Comparison of ENCODE assay signal across 8 cellular contexts in genomic region chr6:100881707-100882040, GRCh38.
DNase-seq lines count a peak whose midpoint lies in the region; ATAC-seq lines count a peak whose summit lies in the region.

No MANE protein-coding gene starts in this region.

- ATAC-seq in activated naive CD8-positive, alpha-beta T cell treated with anti-CD3 and anti-CD28 coated beads, Interleukin-2, amount 50 U/mL, for 24 hours = no peak
- ATAC-seq in stimulated activated naive B cell treated with anti-CD40 and anti-IgM and Interleukin-4, amounts not matched to agents 10 μg/mL and 1 μg/mL and 100 μg/mL, for 72 hours (replicated peaks) = peak; percentile 10 to 17

- H3K9ac ChIP-seq in HUES6 (ENCODE audit: low read length) = peak overlapping the region; percentile 90

- peak overlapping the region; percentile 97 for H3K4me3 ChIP-seq in HUES6 (ENCODE audit: low read depth, low read length)
- H3K4me3 ChIP-seq in iPS-18c (ENCODE audit: insufficient read depth, low read depth, low read length) = peak overlapping the region; percentile 93

- peak; percentile 21 for DNase-seq in NOMO-1 treated with DMSO at 0.1 percent for 48 hours (lab: John Stamatoyannopoulos, UW; ENCODE audit: unreplicated experiment)
- no peak for DNase-seq in NOMO-1 treated with dmso at 0.1 percent for 144 hours (lab: John Stamatoyannopoulos, UW; ENCODE audit: unreplicated experiment)
- no peak for DNase-seq in activated naive CD8-positive, alpha-beta T cell treated with anti-CD3 and anti-CD28 coated beads, Interleukin-2, amount 50 U/mL, for 24 hours
- DNase-seq in stimulated activated naive B cell treated with anti-CD40 and anti-IgM and Interleukin-4, amounts not matched to agents 10 μg/mL and 1 μg/mL and 100 μg/mL, for 72 hours = no peak
- DNase-seq in HuH-7.5 (ENCODE audit: low spot score) = no peak
- DNase-seq in AG08395 (ENCODE audit: low spot score) = no peak

- H3K4me3 Mint-ChIP-seq in activated naive CD8-positive, alpha-beta T cell treated with anti-CD3 and anti-CD28 coated beads, Interleukin-2, amount 50 U/mL, for 24 hours = peak overlapping the region; percentile 100
- H3K4me3 Mint-ChIP-seq in stimulated activated naive B cell treated with anti-CD40 and anti-IgM and Interleukin-4, amounts not matched to agents 10 μg/mL and 1 μg/mL and 100 μg/mL, for 72 hours = peak overlapping the region; percentile 100

- peaks cover 52% of the 10 kb centered on the region for H3K4me1 ChIP-seq in HUES6 (ENCODE audit: control insufficient read depth, insufficient read depth, low read length)

- H3K27me3 Mint-ChIP-seq in activated naive CD8-positive, alpha-beta T cell treated with anti-CD3 and anti-CD28 coated beads, Interleukin-2, amount 50 U/mL, for 24 hours = peaks cover 4% of the 10 kb centered on the region
- no peaks in the 10 kb centered on the region for H3K27me3 Mint-ChIP-seq in stimulated activated naive B cell treated with anti-CD40 and anti-IgM and Interleukin-4, amounts not matched to agents 10 μg/mL and 1 μg/mL and 100 μg/mL, for 72 hours

- peak overlapping the region; percentile 87; the same call in 1 of the 2 replicates for H3K27ac ChIP-seq in HUES6 (ENCODE audit: low read depth, low read length)

- no peaks in the 10 kb centered on the region for H3K27me3 ChIP-seq in HUES6 (ENCODE audit: control insufficient read depth, insufficient read depth, low read length)

- no peaks in the 10 kb centered on the region for H3K9me3 Mint-ChIP-seq in activated naive CD8-positive, alpha-beta T cell treated with anti-CD3 and anti-CD28 coated beads, Interleukin-2, amount 50 U/mL, for 24 hours
- H3K9me3 Mint-ChIP-seq in stimulated activated naive B cell treated with anti-CD40 and anti-IgM and Interleukin-4, amounts not matched to agents 10 μg/mL and 1 μg/mL and 100 μg/mL, for 72 hours = no peaks in the 10 kb centered on the region

- H3K9me3 ChIP-seq in HUES6 (ENCODE audit: control insufficient read depth, insufficient read depth, low read depth, low read length) = no peaks in the 10 kb centered on the region
- no peaks in the 10 kb centered on the region for H3K9me3 ChIP-seq in iPS-18c (ENCODE audit: control insufficient read depth, insufficient read depth, low read length)

- peak overlapping the region; percentile 99 for H3K27ac Mint-ChIP-seq in activated naive CD8-positive, alpha-beta T cell treated with anti-CD3 and anti-CD28 coated beads, Interleukin-2, amount 50 U/mL, for 24 hours
- H3K27ac Mint-ChIP-seq in stimulated activated naive B cell treated with anti-CD40 and anti-IgM and Interleukin-4, amounts not matched to agents 10 μg/mL and 1 μg/mL and 100 μg/mL, for 72 hours = peak overlapping the region; percentile 100

- H3K4me1 Mint-ChIP-seq in activated naive CD8-positive, alpha-beta T cell treated with anti-CD3 and anti-CD28 coated beads, Interleukin-2, amount 50 U/mL, for 24 hours = peaks cover 46% of the 10 kb centered on the region
- peaks cover 19 to 32% of the 10 kb centered on the region in 2 donors for H3K4me1 Mint-ChIP-seq in stimulated activated naive B cell treated with anti-CD40 and anti-IgM and Interleukin-4, amounts not matched to agents 10 μg/mL and 1 μg/mL and 100 μg/mL, for 72 hours

- H3K36me3 ChIP-seq in HUES6 (ENCODE audit: control insufficient read depth, insufficient read depth, low read length) = no peaks in the 10 kb centered on the region

- peaks cover 13% of the 10 kb centered on the region for H3K36me3 Mint-ChIP-seq in activated naive CD8-positive, alpha-beta T cell treated with anti-CD3 and anti-CD28 coated beads, Interleukin-2, amount 50 U/mL, for 24 hours (ENCODE audit: low read depth)
- peaks cover 2 to 4% of the 10 kb centered on the region in 2 donors for H3K36me3 Mint-ChIP-seq in stimulated activated naive B cell treated with anti-CD40 and anti-IgM and Interleukin-4, amounts not matched to agents 10 μg/mL and 1 μg/mL and 100 μg/mL, for 72 hours
